Comparison of ENCODE assay signal across 22 cellular contexts in genomic region chr14:96407980-96408570, GRCh38.
"Had no signal": no experiment of that assay in that cellular context is flagged by ENCODE, and none has a peak within 500 bp of the region (broad histone marks: within the 10 kb centered on the region; RNA-seq: fewer than 3 reads in every experiment).

No MANE protein-coding gene starts in this region.

- H3K27me3 Mint-ChIP-seq: dendritic cell treated with granulocyte-macrophage colony-stimulating factor and Interleukin-4, amounts not matched to agents 40 ng/mL and 50 ng/mL, for 4 days had no signal

- H3K27me3 ChIP-seq: stomach had no signal

- DNase-seq: heart right ventricle; hypothalamus; mammary epithelial cell; mucosa of descending colon; naive thymus-derived CD8-positive, alpha-beta T cell; posterior cingulate gyrus; stimulated activated CD4-positive, alpha-beta T cell treated with anti-CD3 and anti-CD28 coated beads, Interleukin-2, amount 100 ng/mL, for 24 hours; stimulated activated CD4-positive, alpha-beta T cell treated with anti-CD3 and anti-CD28 coated beads, Interleukin-4, amount 100 ng/mL, for 4 hours; stimulated activated naive CD4-positive, alpha-beta T cell; stomach; substantia nigra; trophoblast cell had no signal

- H3K9me3 Mint-ChIP-seq: dendritic cell treated with granulocyte-macrophage colony-stimulating factor and Interleukin-4, amounts not matched to agents 40 ng/mL and 50 ng/mL, for 4 days; naive thymus-derived CD8-positive, alpha-beta T cell had no signal

- H3K9me3 ChIP-seq: heart right ventricle, mucosa of descending colon, neutrophil, stomach, thoracic aorta had no signal

- H3K4me3 ChIP-seq: heart right ventricle, mucosa of descending colon, stomach, thoracic aorta had no signal

- ATAC-seq: heart right ventricle; left lobe of liver; mucosa of descending colon; naive thymus-derived CD8-positive, alpha-beta T cell; sciatic nerve had no signal

- H3K36me3 ChIP-seq: heart right ventricle, neutrophil, stomach, thoracic aorta had no signal

- H3K27ac Mint-ChIP-seq: dendritic cell treated with granulocyte-macrophage colony-stimulating factor and Interleukin-4, amounts not matched to agents 40 ng/mL and 50 ng/mL, for 4 days; naive thymus-derived CD8-positive, alpha-beta T cell had no signal

- H3K4me3 Mint-ChIP-seq: dendritic cell treated with granulocyte-macrophage colony-stimulating factor and Interleukin-4, amounts not matched to agents 40 ng/mL and 50 ng/mL, for 4 days; naive thymus-derived CD8-positive, alpha-beta T cell had no signal

- H3K4me1 ChIP-seq: stomach had no signal

- H3K27ac ChIP-seq: heart right ventricle, neutrophil, stomach, thoracic aorta had no signal

- FAIRE-seq: colon, endothelial cell of umbilical vein, frontal cortex, islet of Langerhans, urothelium cell line had no signal

- H3K4me1 Mint-ChIP-seq: naive thymus-derived CD8-positive, alpha-beta T cell had no signal

- H3K36me3 Mint-ChIP-seq: naive thymus-derived CD8-positive, alpha-beta T cell had no signal
